15 cellular contexts compared by ENCODE assay signal in the genomic region with DNA sequence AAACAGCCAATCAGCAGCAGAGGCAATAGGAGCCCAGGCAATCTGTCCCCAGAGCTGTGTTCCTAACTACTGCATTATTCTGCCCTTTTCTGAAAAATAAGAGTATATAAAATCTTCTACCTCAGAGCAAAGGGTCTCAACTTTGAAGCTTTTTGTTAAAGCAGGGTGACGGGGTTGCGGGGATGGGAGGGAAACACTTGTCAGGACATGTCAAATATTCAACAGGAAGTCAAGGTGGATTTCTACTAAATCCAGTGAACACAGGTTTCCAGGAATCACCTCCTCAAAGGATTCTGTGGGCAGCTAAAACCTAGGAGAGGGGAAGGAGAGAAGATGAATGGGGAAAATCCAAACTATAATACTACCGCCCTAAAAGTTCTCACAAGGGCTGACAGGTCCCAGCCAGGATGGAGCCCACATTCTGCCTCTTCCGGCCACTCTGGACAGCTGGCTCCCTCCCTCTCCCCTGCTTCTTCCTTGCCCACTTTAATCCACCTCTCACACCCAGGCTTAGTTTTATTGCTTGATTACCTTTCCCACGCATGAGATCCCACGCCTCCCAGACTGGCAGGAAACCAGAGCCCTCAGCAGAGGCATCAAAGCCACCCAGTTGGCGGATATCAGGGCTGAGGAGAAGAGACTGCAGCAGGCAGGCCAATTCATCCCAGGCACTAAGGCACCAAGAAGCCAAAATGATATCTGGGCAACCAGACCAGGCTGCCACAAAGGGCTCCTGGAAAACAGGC.
DNase-seq lines count a peak whose midpoint lies in the region; ATAC-seq and TF ChIP-seq lines count a peak whose summit lies in the region.
"Had no signal": no experiment of that assay in that cellular context is flagged by ENCODE, and none has a peak within 500 bp of the region (broad histone marks: within the 10 kb centered on the region; RNA-seq: fewer than 3 reads in every experiment).

No MANE protein-coding gene starts in this region.

- peak overlapping the region; percentile 38 for H3K27ac Mint-ChIP-seq in activated naive CD4-positive, alpha-beta T cell treated with anti-CD3 and anti-CD28 coated beads, Interleukin-2, amount 50 U/mL, for 24 hours
- peak overlapping the region; percentile 87 for H3K27ac Mint-ChIP-seq in stimulated activated memory B cell treated with anti-CD40 and anti-IgM and Interleukin-4, amounts not matched to agents 10 μg/mL and 1 μg/mL and 100 μg/mL, for 72 hours
- H3K27ac Mint-ChIP-seq: immature natural killer cell had no signal

- no peaks in the 10 kb centered on the region for H3K9me2 ChIP-seq in OCI-LY1 (ENCODE audit: low read depth, low read length)

- no peaks in the 10 kb centered on the region for H3K36me3 Mint-ChIP-seq in activated naive CD4-positive, alpha-beta T cell treated with anti-CD3 and anti-CD28 coated beads, Interleukin-2, amount 50 U/mL, for 24 hours
- peaks cover 24% of the 10 kb centered on the region for H3K36me3 Mint-ChIP-seq in stimulated activated memory B cell treated with anti-CD40 and anti-IgM and Interleukin-4, amounts not matched to agents 10 μg/mL and 1 μg/mL and 100 μg/mL, for 72 hours
- H3K36me3 Mint-ChIP-seq: immature natural killer cell had no signal

- no peaks in the 10 kb centered on the region for H3K27me3 Mint-ChIP-seq in activated naive CD4-positive, alpha-beta T cell treated with anti-CD3 and anti-CD28 coated beads, Interleukin-2, amount 50 U/mL, for 24 hours
- H3K27me3 Mint-ChIP-seq in stimulated activated memory B cell treated with anti-CD40 and anti-IgM and Interleukin-4, amounts not matched to agents 10 μg/mL and 1 μg/mL and 100 μg/mL, for 72 hours, result no peaks in the 10 kb centered on the region

- H3K9me3 Mint-ChIP-seq in activated naive CD4-positive, alpha-beta T cell treated with anti-CD3 and anti-CD28 coated beads, Interleukin-2, amount 50 U/mL, for 24 hours, result no peaks in the 10 kb centered on the region
- H3K9me3 Mint-ChIP-seq in stimulated activated memory B cell treated with anti-CD40 and anti-IgM and Interleukin-4, amounts not matched to agents 10 μg/mL and 1 μg/mL and 100 μg/mL, for 72 hours, result no peaks in the 10 kb centered on the region
- H3K9me3 Mint-ChIP-seq: immature natural killer cell had no signal

- H3K27me3 ChIP-seq in OCI-LY1 (ENCODE audit: insufficient read depth, low read length), result no peaks in the 10 kb centered on the region
- no peaks in the 10 kb centered on the region for H3K27me3 ChIP-seq in left lung
- no peaks in the 10 kb centered on the region for H3K27me3 ChIP-seq in stomach

- H3K4me2 ChIP-seq in OCI-LY1 (ENCODE audit: low read length), result peak overlapping the region; percentile 43

- no peaks in the 10 kb centered on the region for H3K36me3 ChIP-seq in OCI-LY1 (ENCODE audit: insufficient read depth, low read length)
- H3K36me3 ChIP-seq in left lung, result no peaks in the 10 kb centered on the region
- no peaks in the 10 kb centered on the region for H3K36me3 ChIP-seq in stomach

- DNase-seq in activated naive CD4-positive, alpha-beta T cell treated with Interleukin-2 at 50 U/mL for 16 hours, result no peak
- peak; percentile 73 for DNase-seq in fibroblast of villous mesenchyme (ENCODE audit: low read depth)
- no peak for DNase-seq in left lung
- DNase-seq in activated CD8-positive, alpha-beta memory T cell treated with anti-CD3 and anti-CD28 coated beads, Interleukin-2, amount 50 U/mL, for 48 hours, result no peak
- DNase-seq in stomach, result no peak
- DNase-seq: anterior cingulate cortex, GDM1, immature natural killer cell, MV-4-11, NCI-H446, SHP77 treated with DMSO at 0.1 percent for 48 hours had no signal

- intact Hi-C loops in left lung (cut with DNase I) (no loop called here), stomach (cut with DNase I; ENCODE audit: low total_unique reads) (no loop called here)

- peak overlapping the region; percentile 89 for H3K27ac ChIP-seq in OCI-LY1 (ENCODE audit: low read depth, low read length, poor library complexity, severe bottlenecking)
- H3K27ac ChIP-seq in left lung, result no peak overlapping the region
- H3K27ac ChIP-seq in stomach, result peak overlapping the region in 1 of 5 donors; percentile 1
- H3K27ac ChIP-seq: VCaP had no signal

- H3K4me3 Mint-ChIP-seq in activated naive CD4-positive, alpha-beta T cell treated with anti-CD3 and anti-CD28 coated beads, Interleukin-2, amount 50 U/mL, for 24 hours, result no peak overlapping the region
- H3K4me3 Mint-ChIP-seq in stimulated activated memory B cell treated with anti-CD40 and anti-IgM and Interleukin-4, amounts not matched to agents 10 μg/mL and 1 μg/mL and 100 μg/mL, for 72 hours, result peak overlapping the region; percentile 45
- H3K4me3 Mint-ChIP-seq: immature natural killer cell had no signal

- H4K20me1 ChIP-seq in OCI-LY1 (ENCODE audit: insufficient read depth, low read length), result no peaks in the 10 kb centered on the region

- no peak overlapping the region for H2AFZ ChIP-seq in OCI-LY1 (ENCODE audit: low read length)

- H3K79me2 ChIP-seq in OCI-LY1 (ENCODE audit: insufficient read depth, low read length), result peaks cover 47% of the 10 kb centered on the region

- no peak for TF ChIP-seq EP300 in stomach (IDR thresholded peaks at IDR 0.05)

- peaks cover 12% of the 10 kb centered on the region; the same call in 1 of the 2 replicates for H3F3A ChIP-seq in OCI-LY1 (ENCODE audit: insufficient read depth, low read length)

- H3K9me3 ChIP-seq in OCI-LY1 (ENCODE audit: low read length), result no peaks in the 10 kb centered on the region
- no peaks in the 10 kb centered on the region for H3K9me3 ChIP-seq in left lung
- no peaks in the 10 kb centered on the region for H3K9me3 ChIP-seq in stomach

- TF ChIP-seq CTCF in OCI-LY1 (IDR thresholded peaks at IDR 0.05; ENCODE audit: low read length), result no peak
- TF ChIP-seq CTCF in fibroblast of villous mesenchyme (IDR thresholded peaks at IDR 0.05; ENCODE audit: insufficient read depth, low read depth, low read length), result no peak
- TF ChIP-seq CTCF in left lung (IDR thresholded peaks at IDR 0.05), result no peak
- no peak for TF ChIP-seq CTCF in stomach (IDR thresholded peaks at IDR 0.05)

- no peak for TF ChIP-seq POLR2A in stomach (IDR thresholded peaks at IDR 0.05)

- WGBS in stomach, 5 donors, result 74 to 83% (median 81%) methylated on average over 7 of the region's 7 CpGs

- H3K4me1 ChIP-seq in OCI-LY1 (ENCODE audit: insufficient read depth, low read length, severe bottlenecking), result peaks cover 97% of the 10 kb centered on the region
- H3K4me1 ChIP-seq in left lung, result no peaks in the 10 kb centered on the region
- peaks cover 0 to 22% (median 17%) of the 10 kb centered on the region in 4 donors for H3K4me1 ChIP-seq in stomach

- ATAC-seq in stimulated activated memory B cell treated with anti-CD40 and anti-IgM and Interleukin-4, amounts not matched to agents 10 μg/mL and 1 μg/mL and 100 μg/mL, for 72 hours, result no peak
- no peak for ATAC-seq in left lung

- H3K9ac ChIP-seq in OCI-LY1 (ENCODE audit: low read length), result peak overlapping the region; percentile 28; the same call in 1 of the 2 replicates

- H3K4me3 ChIP-seq in OCI-LY1 (ENCODE audit: low read depth, low read length, poor library complexity, severe bottlenecking) (no peak overlapping the region), fibroblast of villous mesenchyme (ENCODE audit: low read depth, low read length) (no peak overlapping the region), left lung (no peak overlapping the region), stomach (no peak overlapping the region)

- peaks cover 34% of the 10 kb centered on the region for H3K4me1 Mint-ChIP-seq in activated naive CD4-positive, alpha-beta T cell treated with anti-CD3 and anti-CD28 coated beads, Interleukin-2, amount 50 U/mL, for 24 hours
- peaks cover 76% of the 10 kb centered on the region for H3K4me1 Mint-ChIP-seq in stimulated activated memory B cell treated with anti-CD40 and anti-IgM and Interleukin-4, amounts not matched to agents 10 μg/mL and 1 μg/mL and 100 μg/mL, for 72 hours
- H3K4me1 Mint-ChIP-seq: immature natural killer cell had no signal
